ENCODE assay signal across 1 cellular context in genomic region chr22:50730013-50730891, GRCh38.
TF ChIP-seq lines count a peak whose summit lies in the region.

No MANE protein-coding gene starts in this region.

TF ChIP-seq in H1, 55 proteins besides CTCF, POLR2A, EP300 and RAD21 (continued from another document):
- TF ChIP-seq RNF2 (IDR thresholded peaks at IDR 0.05; ENCODE audit: borderline replicate concordance, low read depth, low read length, missing control alignments, poor library complexity, severe bottlenecking): no peak
- no peak for TF ChIP-seq CREB1 (IDR thresholded peaks at IDR 0.05)
- TF ChIP-seq TCF12 (IDR thresholded peaks at IDR 0.05; ENCODE audit: low read depth, low read length): no peak
- TF ChIP-seq CHD1 (IDR thresholded peaks at IDR 0.05; ENCODE audit: low read depth, low read length): no peak
- TF ChIP-seq E2F6 (IDR thresholded peaks at IDR 0.05): no peak
- TF ChIP-seq EZH2 (IDR thresholded peaks at IDR 0.05; ENCODE audit: low read depth, low read length, severe bottlenecking): peak; percentile 26
- TF ChIP-seq SP1 (IDR thresholded peaks at IDR 0.05; ENCODE audit: low read depth, low read length): no peak
- TF ChIP-seq PHF8 (conservative IDR thresholded peaks at IDR 0.05; ENCODE audit: low read depth, low read length): no peak
- TF ChIP-seq KDM4A (IDR thresholded peaks at IDR 0.05; ENCODE audit: low read depth, low read length, severe bottlenecking): peak; percentile 2
- TF ChIP-seq SIRT6 (IDR thresholded peaks at IDR 0.05; ENCODE audit: low read length): no peak
